ENCODE assay signal across 16 cellular contexts in genomic region chr6:31205638-31206037, GRCh38. TPM values are rescaled to one million over a fixed set of nuclear protein-coding genes. Genes with fewer than 3 reads are reported as not detected.
DNase-seq lines count a peak whose midpoint lies in the region; ATAC-seq and TF ChIP-seq lines count a peak whose summit lies in the region.
"Had no signal": no experiment of that assay in that cellular context is flagged by ENCODE, and none has a peak within 500 bp of the region (broad histone marks: within the 10 kb centered on the region; RNA-seq: fewer than 3 reads in every experiment).

No MANE protein-coding gene starts in this region.

- H3K36me3 ChIP-seq in breast epithelium (no peaks in the 10 kb centered on the region), hepatocyte (replicated peaks; ENCODE audit: insufficient read depth, low read depth) (no peaks in the 10 kb centered on the region), mucosa of descending colon (ENCODE audit: low read depth) (no peaks in the 10 kb centered on the region)
- H3K36me3 ChIP-seq: cardiac muscle cell had no signal

- DNase-seq in MCF 10A (ENCODE audit: unreplicated experiment) (no peak), breast epithelium (ENCODE audit: low spot score in 2 of 2) (no peak), hepatocyte (ENCODE audit: low spot score) (no peak), iPS-NIHi7 (ENCODE audit: extremely low spot score) (no peak), mucosa of descending colon (no peak)
- no peak for DNase-seq in activated CD4-positive, alpha-beta memory T cell treated with anti-CD3 and anti-CD28 coated beads, Interleukin-2, amount 10 ng/mL, durations not matched to agents 7 days and 5 days
- DNase-seq: COR-L47; left ventricle myocardium superior; NCI-H2029 treated with DMSO at 0.1 percent for 48 hours; NCI-H510A; stimulated activated CD4-positive, alpha-beta T cell treated with anti-CD3 and anti-CD28 coated beads, Interleukin-1b, Interleukin-23, amount 100 ng/mL, for 48 hours had no signal

- H3K9me2 ChIP-seq in hepatocyte (replicated peaks; ENCODE audit: insufficient read depth) = no peaks in the 10 kb centered on the region

- peak overlapping the region; percentile 26 for H3K27ac Mint-ChIP-seq in MCF 10A (ENCODE audit: low read depth, unreplicated experiment)
- peak overlapping the region; percentile 51 for H3K27ac Mint-ChIP-seq in activated CD4-positive, alpha-beta memory T cell treated with anti-CD3 and anti-CD28 coated beads, Interleukin-2, amount 10 ng/mL, durations not matched to agents 7 days and 5 days

- H3K4me3 Mint-ChIP-seq in MCF 10A (ENCODE audit: unreplicated experiment) = no peak overlapping the region
- no peak overlapping the region for H3K4me3 Mint-ChIP-seq in activated CD4-positive, alpha-beta memory T cell treated with anti-CD3 and anti-CD28 coated beads, Interleukin-2, amount 10 ng/mL, durations not matched to agents 7 days and 5 days

- H3K9me3 ChIP-seq in breast epithelium (peaks cover 0 to 5% of the 10 kb centered on the region in 2 donors), hepatocyte (ENCODE audit: low read depth) (no peaks in the 10 kb centered on the region), mucosa of descending colon (no peaks in the 10 kb centered on the region)

- POLR2A ChIA-PET in MCF 10A (lab: Yijun Ruan, JAX) = interaction anchor here (0.7 to 1.4 kb wide), 2 partner anchors 47 to 90 kb away, joined by 3 read pairs; partner anchors contain the start of gene TCF19
- POLR2A ChIA-PET in activated CD4-positive, alpha-beta memory T cell treated with anti-CD3 and anti-CD28 coated beads, Interleukin-2, amount 10 ng/mL, durations not matched to agents 7 days and 5 days (lab: Charles Lee) = interaction anchor here (1.3 kb wide), 1 partner anchor 148 kb away, joined by 3 read pairs; no protein-coding TSS in a partner anchor

- WGBS in hepatocyte (ENCODE audit: low lambda C conversion rate, missing lambda C conversion rate) = 56% methylated on average over 2 of the region's 2 CpGs

- intact Hi-C loops in MCF 10A (cut with micrococcal nuclease) = no loop called here
- intact Hi-C loops in breast epithelium (cut with DNase I; ENCODE audit: low total_unique reads) = no loop called here
- intact Hi-C loops in mucosa of descending colon (cut with DNase I, micrococcal nuclease) = no loop called here

- BruUV-seq in MCF 10A (replicated peaks; lab: Mats Ljungman, UMichigan) = no TSS peak

- no peak overlapping the region for H3K4me2 ChIP-seq in hepatocyte

- CTCF ChIA-PET in MCF 10A (lab: Yijun Ruan, JAX) = no interaction called here
- CTCF ChIA-PET in activated CD4-positive, alpha-beta memory T cell treated with anti-CD3 and anti-CD28 coated beads, Interleukin-2, amount 10 ng/mL, durations not matched to agents 7 days and 5 days (lab: Charles Lee) = no interaction called here

- H3K4me1 Mint-ChIP-seq in MCF 10A (ENCODE audit: insufficient read depth, unreplicated experiment) = peaks cover 25% of the 10 kb centered on the region
- H3K4me1 Mint-ChIP-seq in activated CD4-positive, alpha-beta memory T cell treated with anti-CD3 and anti-CD28 coated beads, Interleukin-2, amount 10 ng/mL, durations not matched to agents 7 days and 5 days = peaks cover 44% of the 10 kb centered on the region

- TF ChIP-seq POLR2A in breast epithelium (IDR thresholded peaks at IDR 0.05) = no peak

- H2AFZ ChIP-seq in hepatocyte = no peak overlapping the region

- H3K4me3 ChIP-seq in breast epithelium = no peak overlapping the region
- H3K4me3 ChIP-seq in hepatocyte = no peak overlapping the region
- H3K4me3 ChIP-seq in mucosa of descending colon = no peak overlapping the region
- H3K4me3 ChIP-seq: cardiac muscle cell had no signal

- no peaks in the 10 kb centered on the region for H4K20me1 ChIP-seq in hepatocyte (ENCODE audit: insufficient read depth, poor library complexity, severe bottlenecking)

- H3K27me3 Mint-ChIP-seq in MCF 10A (ENCODE audit: insufficient read depth, unreplicated experiment) = no peaks in the 10 kb centered on the region
- H3K27me3 Mint-ChIP-seq in activated CD4-positive, alpha-beta memory T cell treated with anti-CD3 and anti-CD28 coated beads, Interleukin-2, amount 10 ng/mL, durations not matched to agents 7 days and 5 days = no peaks in the 10 kb centered on the region

- TF ChIP-seq CTCF in MCF 10A (IDR thresholded peaks at IDR 0.05; ENCODE audit: unreplicated experiment) (no peak), breast epithelium (IDR thresholded peaks at IDR 0.05) (no peak), hepatocyte (IDR thresholded peaks at IDR 0.05; ENCODE audit: poor library complexity) (no peak), mucosa of descending colon (IDR thresholded peaks at IDR 0.05) (no peak)

- H3K27me3 ChIP-seq in breast epithelium (no peaks in the 10 kb centered on the region), hepatocyte (no peaks in the 10 kb centered on the region)
- H3K27me3 ChIP-seq: cardiac muscle cell had no signal

- H3K27ac ChIP-seq in breast epithelium (no peak overlapping the region), hepatocyte (peak overlapping the region; percentile 2)
- H3K27ac ChIP-seq: cardiac muscle cell had no signal

- ATAC-seq in mucosa of descending colon (no peak), GM21423 (IDR thresholded peaks at IDR 0.05; ENCODE audit: unreplicated experiment) (no peak)
- ATAC-seq: esophagus mucosa, left ventricle myocardium superior, sciatic nerve had no signal

- no peaks in the 10 kb centered on the region for H3K9me3 Mint-ChIP-seq in MCF 10A (ENCODE audit: unreplicated experiment)
- H3K9me3 Mint-ChIP-seq in activated CD4-positive, alpha-beta memory T cell treated with anti-CD3 and anti-CD28 coated beads, Interleukin-2, amount 10 ng/mL, durations not matched to agents 7 days and 5 days = peaks cover 4% of the 10 kb centered on the region

- H3K4me1 ChIP-seq in breast epithelium = peaks cover 0 to 15% of the 10 kb centered on the region in 2 donors
- peaks cover 24% of the 10 kb centered on the region for H3K4me1 ChIP-seq in hepatocyte (ENCODE audit: insufficient read depth)
- peaks cover 40% of the 10 kb centered on the region for H3K4me1 ChIP-seq in mucosa of descending colon (ENCODE audit: low read depth)

- no peaks in the 10 kb centered on the region for H3K79me2 ChIP-seq in hepatocyte

- H3K36me3 Mint-ChIP-seq in MCF 10A (ENCODE audit: insufficient read depth, unreplicated experiment) = peaks cover 6% of the 10 kb centered on the region
- H3K36me3 Mint-ChIP-seq in activated CD4-positive, alpha-beta memory T cell treated with anti-CD3 and anti-CD28 coated beads, Interleukin-2, amount 10 ng/mL, durations not matched to agents 7 days and 5 days (ENCODE audit: low read depth) = peaks cover 20% of the 10 kb centered on the region

RNA-seq across cellular contexts. Expression of gene POU5F1, which starts 35.2 kb away (rescaled TPM):
- total RNA-seq in MCF 10A (2022) (1.5 and 2.0 TPM in 2 replicates), breast epithelium (1 to 10 TPM in 1 of 3 donors, under 1 TPM in 2; 0.64 to 4.5 (median 0.98) TPM), hepatocyte (1.1 and 2.1 TPM in 2 replicates), mucosa of descending colon (1 to 10 TPM; 2.1 to 5.8 (median 3.4) TPM)
- total RNA-seq in activated CD4-positive, alpha-beta memory T cell treated with anti-CD3 and anti-CD28 coated beads, Interleukin-2, amount 10 ng/mL, durations not matched to agents 7 days and 5 days = not detected
- polyA plus RNA-seq in hepatocyte = 0.94 and 1.8 TPM in 2 replicates
- total RNA-seq: osteocyte had no signal
- polyA plus RNA-seq: cardiac muscle cell had no signal

RNA-seq across cellular contexts. Expression of gene TCF19, which starts 47.2 kb away (rescaled TPM):
- total RNA-seq in MCF 10A (2022) = 3.6 and 6.5 TPM in 2 replicates
- total RNA-seq in breast epithelium = 1 to 10 TPM; 2.3 to 8.5 (median 6.1) TPM
- total RNA-seq in activated CD4-positive, alpha-beta memory T cell treated with anti-CD3 and anti-CD28 coated beads, Interleukin-2, amount 10 ng/mL, durations not matched to agents 7 days and 5 days = 10 to 100 TPM; 78.9 to 80.7 TPM
- total RNA-seq in hepatocyte = 6.3 and 6.7 TPM in 2 replicates
- polyA plus RNA-seq in hepatocyte = 5.0 and 7.4 TPM in 2 replicates
- 10 to 100 TPM in 1 of 3 donors, 1 to 10 TPM in 2; 5.3 to 13.2 (median 7.3) TPM for total RNA-seq in mucosa of descending colon

RNA-seq across cellular contexts. Expression of gene CCHCR1, which starts 48.0 kb away (rescaled TPM):
- total RNA-seq in MCF 10A (2022) = 18.4 and 21.4 TPM in 2 replicates
- total RNA-seq in breast epithelium = 10 to 100 TPM; 10.9 to 17.1 (median 17.0) TPM
- total RNA-seq in activated CD4-positive, alpha-beta memory T cell treated with anti-CD3 and anti-CD28 coated beads, Interleukin-2, amount 10 ng/mL, durations not matched to agents 7 days and 5 days = 10 to 100 TPM; 36.1 to 36.7 TPM
- 7.9 and 8.9 TPM in 2 replicates for total RNA-seq in hepatocyte
- polyA plus RNA-seq in hepatocyte = 6.1 and 13.3 TPM in 2 replicates
- total RNA-seq in mucosa of descending colon = 10 to 100 TPM; 25.7 to 53.3 (median 43.4) TPM

Comparison
In these comparisons a context has a peak if more than half of its experiments do, and no peak if none do; other contexts are left out.
1. RNA of gene TCF19, which starts 47.2 kb away (total RNA-seq): 78.9 to 80.7 TPM in activated CD4-positive, alpha-beta memory T cell treated with anti-CD3 and anti-CD28 coated beads, Interleukin-2, amount 10 ng/mL, durations not matched to agents 7 days and 5 days; 5.3 to 13.2 TPM in mucosa of descending colon, 3.6 to 6.5 TPM in MCF 10A, 6.3 to 6.7 TPM in hepatocyte and 2.3 to 8.5 TPM in breast epithelium; every median in the first group is over 4 times any median in the second.